22 cellular contexts compared by ENCODE assay signal in genomic region chr2:220226076-220226475, GRCh38.
"Had no signal": no experiment of that assay in that cellular context is flagged by ENCODE, and none has a peak within 500 bp of the region (broad histone marks: within the 10 kb centered on the region; RNA-seq: fewer than 3 reads in every experiment).

No MANE protein-coding gene starts in this region.

- H3K9ac ChIP-seq: neural progenitor cell had no signal

- H3K4me3 Mint-ChIP-seq: activated B cell treated with CpG ODN at 0.5 μM for 24 hours; activated CD4-positive, alpha-beta memory T cell treated with anti-CD3 and anti-CD28 coated beads, Interleukin-2, amount 10 ng/mL, durations not matched to agents 7 days and 5 days; activated CD8-positive, alpha-beta memory T cell treated with anti-CD3 and anti-CD28 coated beads, Interleukin-2, amount 10 ng/mL, durations not matched to agents 7 days and 5 days; activated naive CD8-positive, alpha-beta T cell treated with anti-CD3 and anti-CD28 coated beads for 36 hours; activated T-helper 17 cell treated with anti-CD3 and anti-CD28 coated beads, Interleukin-2, amount 50 U/mL, for 72 hours; naive B cell; neural progenitor cell; stimulated activated memory B cell treated with anti-CD40 and anti-IgM and Interleukin-4, amounts not matched to agents 10 μg/mL and 1 μg/mL and 100 μg/mL, for 72 hours had no signal

- H3K4me1 Mint-ChIP-seq: activated B cell treated with CpG ODN at 0.5 μM for 24 hours; activated CD4-positive, alpha-beta memory T cell treated with anti-CD3 and anti-CD28 coated beads, Interleukin-2, amount 10 ng/mL, durations not matched to agents 7 days and 5 days; activated CD8-positive, alpha-beta memory T cell treated with anti-CD3 and anti-CD28 coated beads, Interleukin-2, amount 10 ng/mL, durations not matched to agents 7 days and 5 days; activated naive CD8-positive, alpha-beta T cell treated with anti-CD3 and anti-CD28 coated beads for 36 hours; activated T-helper 17 cell treated with anti-CD3 and anti-CD28 coated beads, Interleukin-2, amount 50 U/mL, for 72 hours; naive B cell; stimulated activated memory B cell treated with anti-CD40 and anti-IgM and Interleukin-4, amounts not matched to agents 10 μg/mL and 1 μg/mL and 100 μg/mL, for 72 hours had no signal

- H3K27me3 Mint-ChIP-seq: activated B cell treated with CpG ODN at 0.5 μM for 24 hours; activated CD4-positive, alpha-beta memory T cell treated with anti-CD3 and anti-CD28 coated beads, Interleukin-2, amount 10 ng/mL, durations not matched to agents 7 days and 5 days; activated CD8-positive, alpha-beta memory T cell treated with anti-CD3 and anti-CD28 coated beads, Interleukin-2, amount 10 ng/mL, durations not matched to agents 7 days and 5 days; activated naive CD8-positive, alpha-beta T cell treated with anti-CD3 and anti-CD28 coated beads for 36 hours; activated T-helper 17 cell treated with anti-CD3 and anti-CD28 coated beads, Interleukin-2, amount 50 U/mL, for 72 hours; naive B cell; stimulated activated memory B cell treated with anti-CD40 and anti-IgM and Interleukin-4, amounts not matched to agents 10 μg/mL and 1 μg/mL and 100 μg/mL, for 72 hours had no signal

- H3K4me1 ChIP-seq: gastroesophageal sphincter, heart left ventricle, left lung, prostate gland, right lobe of liver, spleen, testis, upper lobe of left lung had no signal

- H3K4me2 ChIP-seq: neural progenitor cell had no signal

- H3K36me3 Mint-ChIP-seq: activated CD8-positive, alpha-beta memory T cell treated with anti-CD3 and anti-CD28 coated beads, Interleukin-2, amount 10 ng/mL, durations not matched to agents 7 days and 5 days; activated naive CD8-positive, alpha-beta T cell treated with anti-CD3 and anti-CD28 coated beads for 36 hours; naive B cell; neural progenitor cell; stimulated activated memory B cell treated with anti-CD40 and anti-IgM and Interleukin-4, amounts not matched to agents 10 μg/mL and 1 μg/mL and 100 μg/mL, for 72 hours had no signal

- FAIRE-seq: endometrium had no signal

- H2AFZ ChIP-seq: neural progenitor cell had no signal

- ATAC-seq: activated CD8-positive, alpha-beta memory T cell treated with anti-CD3 and anti-CD28 coated beads, Interleukin-2, amount 10 ng/mL, durations not matched to agents 7 days and 5 days; activated T-helper 17 cell treated with anti-CD3 and anti-CD28 coated beads, Interleukin-2, amount 50 U/mL, for 72 hours; gastroesophageal sphincter; heart left ventricle; right lobe of liver; stimulated activated memory B cell treated with anti-CD40 and anti-IgM and Interleukin-4, amounts not matched to agents 10 μg/mL and 1 μg/mL and 100 μg/mL, for 72 hours had no signal

- H3K27ac Mint-ChIP-seq: activated B cell treated with CpG ODN at 0.5 μM for 24 hours; activated CD4-positive, alpha-beta memory T cell treated with anti-CD3 and anti-CD28 coated beads, Interleukin-2, amount 10 ng/mL, durations not matched to agents 7 days and 5 days; activated CD8-positive, alpha-beta memory T cell treated with anti-CD3 and anti-CD28 coated beads, Interleukin-2, amount 10 ng/mL, durations not matched to agents 7 days and 5 days; activated naive CD8-positive, alpha-beta T cell treated with anti-CD3 and anti-CD28 coated beads for 36 hours; activated T-helper 17 cell treated with anti-CD3 and anti-CD28 coated beads, Interleukin-2, amount 50 U/mL, for 72 hours; naive B cell; neural progenitor cell; stimulated activated memory B cell treated with anti-CD40 and anti-IgM and Interleukin-4, amounts not matched to agents 10 μg/mL and 1 μg/mL and 100 μg/mL, for 72 hours had no signal

- H3K27me3 ChIP-seq: gastroesophageal sphincter, heart left ventricle, left lung, neural progenitor cell, right lobe of liver, spleen, testis, upper lobe of left lung had no signal

- H3K4me3 ChIP-seq: coronary artery, gastroesophageal sphincter, heart left ventricle, left lung, neural progenitor cell, prostate gland, right lobe of liver, spleen, testis, upper lobe of left lung had no signal

- DNase-seq: activated B cell treated with CpG ODN at 0.5 μM for 24 hours; activated CD4-positive, alpha-beta memory T cell treated with anti-CD3 and anti-CD28 coated beads, Interleukin-2, amount 10 ng/mL, durations not matched to agents 7 days and 5 days; activated CD4-positive, alpha-beta T cell treated with anti-CD3 and anti-CD28 coated beads for 4 hours; activated CD8-positive, alpha-beta memory T cell treated with anti-CD3 and anti-CD28 coated beads, Interleukin-2, amount 10 ng/mL, durations not matched to agents 7 days and 5 days; activated naive CD4-positive, alpha-beta T cell; activated naive CD8-positive, alpha-beta T cell treated with anti-CD3 and anti-CD28 coated beads for 36 hours; heart left ventricle; left lung; naive B cell; right lobe of liver; spleen; stimulated activated CD4-positive, alpha-beta T cell treated with anti-CD3 and anti-CD28 coated beads, Interleukin-4, amount 100 ng/mL, for 4 hours; T-helper 9 cell; testis; upper lobe of left lung had no signal

- H3K36me3 ChIP-seq: gastroesophageal sphincter, heart left ventricle, left lung, neural progenitor cell, prostate gland, right lobe of liver, spleen, upper lobe of left lung had no signal

- H3K9me3 ChIP-seq: gastroesophageal sphincter, left lung, prostate gland, right lobe of liver, spleen, testis, upper lobe of left lung had no signal

- H3K27ac ChIP-seq: coronary artery, gastroesophageal sphincter, heart left ventricle, left lung, neural progenitor cell, prostate gland, right lobe of liver, spleen, testis, upper lobe of left lung had no signal

- H3K9me3 Mint-ChIP-seq: activated B cell treated with CpG ODN at 0.5 μM for 24 hours; activated CD4-positive, alpha-beta memory T cell treated with anti-CD3 and anti-CD28 coated beads, Interleukin-2, amount 10 ng/mL, durations not matched to agents 7 days and 5 days; activated naive CD8-positive, alpha-beta T cell treated with anti-CD3 and anti-CD28 coated beads for 36 hours; activated T-helper 17 cell treated with anti-CD3 and anti-CD28 coated beads, Interleukin-2, amount 50 U/mL, for 72 hours; neural progenitor cell; stimulated activated memory B cell treated with anti-CD40 and anti-IgM and Interleukin-4, amounts not matched to agents 10 μg/mL and 1 μg/mL and 100 μg/mL, for 72 hours had no signal
